Comparison of ENCODE assay signal across 1 cellular context in the genomic region with DNA sequence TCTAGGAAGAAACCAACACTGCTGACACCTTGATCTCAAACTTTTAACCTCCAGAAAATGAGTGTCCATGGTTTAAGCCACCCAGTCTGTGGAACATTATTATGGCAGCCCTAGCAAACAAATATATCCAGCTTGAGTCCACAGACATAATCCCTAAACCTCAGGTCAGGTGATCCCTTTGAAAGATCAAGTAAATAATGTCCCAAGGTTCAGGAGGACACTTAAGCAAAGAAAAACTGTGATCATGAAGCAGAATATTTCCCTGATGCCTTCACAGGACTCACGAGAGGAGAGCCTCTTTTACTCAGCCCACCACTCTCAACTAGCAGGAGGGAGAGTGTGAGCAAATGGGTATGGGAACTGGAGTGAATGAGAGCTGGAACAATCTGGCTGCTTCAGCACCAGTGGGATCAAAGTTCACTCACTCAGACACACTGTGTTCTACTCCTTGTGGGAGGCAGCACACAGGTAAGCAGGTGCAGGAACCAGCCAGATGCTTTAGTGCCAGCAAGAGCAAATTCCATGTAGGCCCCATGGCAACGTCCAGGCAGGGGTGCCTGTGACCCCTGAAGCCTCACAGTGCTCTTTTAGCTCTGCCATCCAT.
TF ChIP-seq lines count a peak whose summit lies in the region.

No MANE protein-coding gene starts in this region.

TF ChIP-seq in HepG2, 621 proteins besides CTCF, POLR2A, EP300 and RAD21 (continued from another document and continues in another):
- TF ChIP-seq, protein P1, sequence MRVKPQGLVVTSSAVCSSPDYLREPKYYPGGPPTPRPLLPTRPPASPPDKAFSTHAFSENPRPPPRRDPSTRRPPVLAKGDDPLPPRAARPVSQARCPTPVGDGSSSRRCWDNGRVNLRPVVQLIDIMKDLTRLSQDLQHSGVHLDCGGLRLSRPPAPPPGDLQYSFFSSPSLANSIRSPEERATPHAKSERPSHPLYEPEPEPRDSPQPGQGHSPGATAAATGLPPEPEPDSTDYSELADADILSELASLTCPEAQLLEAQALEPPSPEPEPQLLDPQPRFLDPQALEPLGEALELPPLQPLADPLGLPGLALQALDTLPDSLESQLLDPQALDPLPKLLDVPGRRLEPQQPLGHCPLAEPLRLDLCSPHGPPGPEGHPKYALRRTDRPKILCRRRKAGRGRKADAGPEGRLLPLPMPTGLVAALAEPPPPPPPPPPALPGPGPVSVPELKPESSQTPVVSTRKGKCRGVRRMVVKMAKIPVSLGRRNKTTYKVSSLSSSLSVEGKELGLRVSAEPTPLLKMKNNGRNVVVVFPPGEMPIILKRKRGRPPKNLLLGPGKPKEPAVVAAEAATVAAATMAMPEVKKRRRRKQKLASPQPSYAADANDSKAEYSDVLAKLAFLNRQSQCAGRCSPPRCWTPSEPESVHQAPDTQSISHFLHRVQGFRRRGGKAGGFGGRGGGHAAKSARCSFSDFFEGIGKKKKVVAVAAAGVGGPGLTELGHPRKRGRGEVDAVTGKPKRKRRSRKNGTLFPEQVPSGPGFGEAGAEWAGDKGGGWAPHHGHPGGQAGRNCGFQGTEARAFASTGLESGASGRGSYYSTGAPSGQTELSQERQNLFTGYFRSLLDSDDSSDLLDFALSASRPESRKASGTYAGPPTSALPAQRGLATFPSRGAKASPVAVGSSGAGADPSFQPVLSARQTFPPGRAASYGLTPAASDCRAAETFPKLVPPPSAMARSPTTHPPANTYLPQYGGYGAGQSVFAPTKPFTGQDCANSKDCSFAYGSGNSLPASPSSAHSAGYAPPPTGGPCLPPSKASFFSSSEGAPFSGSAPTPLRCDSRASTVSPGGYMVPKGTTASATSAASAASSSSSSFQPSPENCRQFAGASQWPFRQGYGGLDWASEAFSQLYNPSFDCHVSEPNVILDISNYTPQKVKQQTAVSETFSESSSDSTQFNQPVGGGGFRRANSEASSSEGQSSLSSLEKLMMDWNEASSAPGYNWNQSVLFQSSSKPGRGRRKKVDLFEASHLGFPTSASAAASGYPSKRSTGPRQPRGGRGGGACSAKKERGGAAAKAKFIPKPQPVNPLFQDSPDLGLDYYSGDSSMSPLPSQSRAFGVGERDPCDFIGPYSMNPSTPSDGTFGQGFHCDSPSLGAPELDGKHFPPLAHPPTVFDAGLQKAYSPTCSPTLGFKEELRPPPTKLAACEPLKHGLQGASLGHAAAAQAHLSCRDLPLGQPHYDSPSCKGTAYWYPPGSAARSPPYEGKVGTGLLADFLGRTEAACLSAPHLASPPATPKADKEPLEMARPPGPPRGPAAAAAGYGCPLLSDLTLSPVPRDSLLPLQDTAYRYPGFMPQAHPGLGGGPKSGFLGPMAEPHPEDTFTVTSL (CRISPR knock-in tag; IDR thresholded peaks at IDR 0.05; ENCODE audit: borderline replicate concordance) = peak; percentile 67; the same call in 1 of the 2 replicates
- TF ChIP-seq ZNF546 (CRISPR knock-in tag; conservative IDR thresholded peaks at IDR 0.05) (no peak), ZNF772 (CRISPR knock-in tag; IDR thresholded peaks at IDR 0.05) (no peak), NFIB (CRISPR knock-in tag; IDR thresholded peaks at IDR 0.05; ENCODE audit: borderline replicate concordance) (no peak), NR3C1 (CRISPR knock-in tag; IDR thresholded peaks at IDR 0.05) (no peak), DNMT3B (CRISPR knock-in tag; conservative IDR thresholded peaks at IDR 0.05) (no peak), RARA (CRISPR knock-in tag; IDR thresholded peaks at IDR 0.05) (peak; percentile 78), MIXL1 (CRISPR knock-in tag; IDR thresholded peaks at IDR 0.05) (no peak; the same call in 1 of the 2 replicates), ZSCAN25 (CRISPR knock-in tag; IDR thresholded peaks at IDR 0.05) (no peak), SRSF1 (optimal IDR thresholded peaks at IDR 0.05; ENCODE audit: low read depth, low read length) (no peak), HOXA5 (CRISPR knock-in tag; IDR thresholded peaks at IDR 0.05) (no peak), HNF4A (CRISPR knock-in tag; IDR thresholded peaks at IDR 0.05) (peak; percentile 80), NR2F2 (IDR thresholded peaks at IDR 0.05; ENCODE audit: borderline replicate concordance, low read depth) (peak; percentile 48; the same call in 1 of the 2 replicates), MIER2 (CRISPR knock-in tag; IDR thresholded peaks at IDR 0.05) (no peak), FOXK2 (IDR thresholded peaks at IDR 0.05) (no peak)
- TF ChIP-seq, protein P2, sequence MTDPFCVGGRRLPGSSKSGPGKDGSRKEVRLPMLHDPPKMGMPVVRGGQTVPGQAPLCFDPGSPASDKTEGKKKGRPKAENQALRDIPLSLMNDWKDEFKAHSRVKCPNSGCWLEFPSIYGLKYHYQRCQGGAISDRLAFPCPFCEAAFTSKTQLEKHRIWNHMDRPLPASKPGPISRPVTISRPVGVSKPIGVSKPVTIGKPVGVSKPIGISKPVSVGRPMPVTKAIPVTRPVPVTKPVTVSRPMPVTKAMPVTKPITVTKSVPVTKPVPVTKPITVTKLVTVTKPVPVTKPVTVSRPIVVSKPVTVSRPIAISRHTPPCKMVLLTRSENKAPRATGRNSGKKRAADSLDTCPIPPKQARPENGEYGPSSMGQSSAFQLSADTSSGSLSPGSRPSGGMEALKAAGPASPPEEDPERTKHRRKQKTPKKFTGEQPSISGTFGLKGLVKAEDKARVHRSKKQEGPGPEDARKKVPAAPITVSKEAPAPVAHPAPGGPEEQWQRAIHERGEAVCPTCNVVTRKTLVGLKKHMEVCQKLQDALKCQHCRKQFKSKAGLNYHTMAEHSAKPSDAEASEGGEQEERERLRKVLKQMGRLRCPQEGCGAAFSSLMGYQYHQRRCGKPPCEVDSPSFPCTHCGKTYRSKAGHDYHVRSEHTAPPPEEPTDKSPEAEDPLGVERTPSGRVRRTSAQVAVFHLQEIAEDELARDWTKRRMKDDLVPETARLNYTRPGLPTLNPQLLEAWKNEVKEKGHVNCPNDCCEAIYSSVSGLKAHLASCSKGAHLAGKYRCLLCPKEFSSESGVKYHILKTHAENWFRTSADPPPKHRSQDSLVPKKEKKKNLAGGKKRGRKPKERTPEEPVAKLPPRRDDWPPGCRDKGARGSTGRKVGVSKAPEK (CRISPR knock-in tag; IDR thresholded peaks at IDR 0.05; ENCODE audit: borderline replicate concordance) = no peak
- TF ChIP-seq, protein P3, sequence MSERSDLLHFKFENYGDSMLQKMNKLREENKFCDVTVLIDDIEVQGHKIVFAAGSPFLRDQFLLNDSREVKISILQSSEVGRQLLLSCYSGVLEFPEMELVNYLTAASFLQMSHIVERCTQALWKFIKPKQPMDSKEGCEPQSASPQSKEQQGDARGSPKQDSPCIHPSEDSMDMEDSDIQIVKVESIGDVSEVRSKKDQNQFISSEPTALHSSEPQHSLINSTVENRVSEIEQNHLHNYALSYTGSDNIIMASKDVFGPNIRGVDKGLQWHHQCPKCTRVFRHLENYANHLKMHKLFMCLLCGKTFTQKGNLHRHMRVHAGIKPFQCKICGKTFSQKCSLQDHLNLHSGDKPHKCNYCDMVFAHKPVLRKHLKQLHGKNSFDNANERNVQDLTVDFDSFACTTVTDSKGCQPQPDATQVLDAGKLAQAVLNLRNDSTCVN (CRISPR knock-in tag; IDR thresholded peaks at IDR 0.05; ENCODE audit: borderline replicate concordance) = no peak
- TF ChIP-seq, protein P4, sequence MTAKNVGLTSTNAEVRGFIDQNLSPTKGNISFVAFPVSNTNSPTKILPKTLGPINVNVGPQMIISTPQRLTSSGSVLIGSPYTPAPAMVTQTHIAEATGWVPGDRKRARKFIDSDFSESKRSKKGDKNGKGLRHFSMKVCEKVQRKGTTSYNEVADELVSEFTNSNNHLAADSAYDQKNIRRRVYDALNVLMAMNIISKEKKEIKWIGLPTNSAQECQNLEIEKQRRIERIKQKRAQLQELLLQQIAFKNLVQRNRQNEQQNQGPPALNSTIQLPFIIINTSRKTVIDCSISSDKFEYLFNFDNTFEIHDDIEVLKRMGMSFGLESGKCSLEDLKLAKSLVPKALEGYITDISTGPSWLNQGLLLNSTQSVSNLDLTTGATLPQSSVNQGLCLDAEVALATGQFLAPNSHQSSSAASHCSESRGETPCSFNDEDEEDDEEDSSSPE (CRISPR knock-in tag; IDR thresholded peaks at IDR 0.05) = 0 out of 2 replicates have a peak, but pooled peaks have one; percentile 36
- TF ChIP-seq, protein P5, sequence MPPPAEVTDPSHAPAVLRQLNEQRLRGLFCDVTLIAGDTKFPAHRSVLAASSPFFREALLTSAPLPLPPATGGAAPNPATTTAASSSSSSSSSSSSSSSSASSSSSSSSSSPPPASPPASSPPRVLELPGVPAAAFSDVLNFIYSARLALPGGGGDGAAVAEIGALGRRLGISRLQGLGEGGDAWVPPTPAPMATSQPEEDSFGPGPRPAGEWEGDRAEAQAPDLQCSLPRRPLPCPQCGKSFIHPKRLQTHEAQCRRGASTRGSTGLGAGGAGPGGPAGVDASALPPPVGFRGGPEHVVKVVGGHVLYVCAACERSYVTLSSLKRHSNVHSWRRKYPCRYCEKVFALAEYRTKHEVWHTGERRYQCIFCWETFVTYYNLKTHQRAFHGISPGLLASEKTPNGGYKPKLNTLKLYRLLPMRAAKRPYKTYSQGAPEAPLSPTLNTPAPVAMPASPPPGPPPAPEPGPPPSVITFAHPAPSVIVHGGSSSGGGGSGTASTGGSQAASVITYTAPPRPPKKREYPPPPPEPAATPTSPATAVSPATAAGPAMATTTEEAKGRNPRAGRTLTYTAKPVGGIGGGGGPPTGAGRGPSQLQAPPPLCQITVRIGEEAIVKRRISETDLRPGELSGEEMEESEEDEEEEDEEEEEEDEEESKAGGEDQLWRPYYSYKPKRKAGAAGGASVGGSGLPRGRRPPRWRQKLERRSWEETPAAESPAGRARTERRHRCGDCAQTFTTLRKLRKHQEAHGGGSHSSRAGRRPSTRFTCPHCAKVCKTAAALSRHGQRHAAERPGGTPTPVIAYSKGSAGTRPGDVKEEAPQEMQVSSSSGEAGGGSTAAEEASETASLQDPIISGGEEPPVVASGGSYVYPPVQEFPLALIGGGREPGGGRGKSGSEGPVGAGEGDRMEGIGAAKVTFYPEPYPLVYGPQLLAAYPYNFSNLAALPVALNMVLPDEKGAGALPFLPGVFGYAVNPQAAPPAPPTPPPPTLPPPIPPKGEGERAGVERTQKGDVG (CRISPR knock-in tag; IDR thresholded peaks at IDR 0.05; ENCODE audit: borderline replicate concordance) = no peak
- TF ChIP-seq, protein P6, sequence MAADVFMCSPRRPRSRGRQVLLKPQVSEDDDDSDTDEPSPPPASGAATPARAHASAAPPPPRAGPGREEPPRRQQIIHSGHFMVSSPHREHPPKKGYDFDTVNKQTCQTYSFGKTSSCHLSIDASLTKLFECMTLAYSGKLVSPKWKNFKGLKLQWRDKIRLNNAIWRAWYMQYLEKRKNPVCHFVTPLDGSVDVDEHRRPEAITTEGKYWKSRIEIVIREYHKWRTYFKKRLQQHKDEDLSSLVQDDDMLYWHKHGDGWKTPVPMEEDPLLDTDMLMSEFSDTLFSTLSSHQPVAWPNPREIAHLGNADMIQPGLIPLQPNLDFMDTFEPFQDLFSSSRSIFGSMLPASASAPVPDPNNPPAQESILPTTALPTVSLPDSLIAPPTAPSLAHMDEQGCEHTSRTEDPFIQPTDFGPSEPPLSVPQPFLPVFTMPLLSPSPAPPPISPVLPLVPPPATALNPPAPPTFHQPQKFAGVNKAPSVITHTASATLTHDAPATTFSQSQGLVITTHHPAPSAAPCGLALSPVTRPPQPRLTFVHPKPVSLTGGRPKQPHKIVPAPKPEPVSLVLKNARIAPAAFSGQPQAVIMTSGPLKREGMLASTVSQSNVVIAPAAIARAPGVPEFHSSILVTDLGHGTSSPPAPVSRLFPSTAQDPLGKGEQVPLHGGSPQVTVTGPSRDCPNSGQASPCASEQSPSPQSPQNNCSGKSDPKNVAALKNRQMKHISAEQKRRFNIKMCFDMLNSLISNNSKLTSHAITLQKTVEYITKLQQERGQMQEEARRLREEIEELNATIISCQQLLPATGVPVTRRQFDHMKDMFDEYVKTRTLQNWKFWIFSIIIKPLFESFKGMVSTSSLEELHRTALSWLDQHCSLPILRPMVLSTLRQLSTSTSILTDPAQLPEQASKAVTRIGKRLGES (CRISPR knock-in tag; IDR thresholded peaks at IDR 0.05; ENCODE audit: borderline replicate concordance) = no peak
- TF ChIP-seq, protein P7, sequence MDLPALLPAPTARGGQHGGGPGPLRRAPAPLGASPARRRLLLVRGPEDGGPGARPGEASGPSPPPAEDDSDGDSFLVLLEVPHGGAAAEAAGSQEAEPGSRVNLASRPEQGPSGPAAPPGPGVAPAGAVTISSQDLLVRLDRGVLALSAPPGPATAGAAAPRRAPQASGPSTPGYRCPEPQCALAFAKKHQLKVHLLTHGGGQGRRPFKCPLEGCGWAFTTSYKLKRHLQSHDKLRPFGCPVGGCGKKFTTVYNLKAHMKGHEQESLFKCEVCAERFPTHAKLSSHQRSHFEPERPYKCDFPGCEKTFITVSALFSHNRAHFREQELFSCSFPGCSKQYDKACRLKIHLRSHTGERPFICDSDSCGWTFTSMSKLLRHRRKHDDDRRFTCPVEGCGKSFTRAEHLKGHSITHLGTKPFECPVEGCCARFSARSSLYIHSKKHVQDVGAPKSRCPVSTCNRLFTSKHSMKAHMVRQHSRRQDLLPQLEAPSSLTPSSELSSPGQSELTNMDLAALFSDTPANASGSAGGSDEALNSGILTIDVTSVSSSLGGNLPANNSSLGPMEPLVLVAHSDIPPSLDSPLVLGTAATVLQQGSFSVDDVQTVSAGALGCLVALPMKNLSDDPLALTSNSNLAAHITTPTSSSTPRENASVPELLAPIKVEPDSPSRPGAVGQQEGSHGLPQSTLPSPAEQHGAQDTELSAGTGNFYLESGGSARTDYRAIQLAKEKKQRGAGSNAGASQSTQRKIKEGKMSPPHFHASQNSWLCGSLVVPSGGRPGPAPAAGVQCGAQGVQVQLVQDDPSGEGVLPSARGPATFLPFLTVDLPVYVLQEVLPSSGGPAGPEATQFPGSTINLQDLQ (CRISPR knock-in tag; IDR thresholded peaks at IDR 0.05) = no peak
- TF ChIP-seq, protein P8, sequence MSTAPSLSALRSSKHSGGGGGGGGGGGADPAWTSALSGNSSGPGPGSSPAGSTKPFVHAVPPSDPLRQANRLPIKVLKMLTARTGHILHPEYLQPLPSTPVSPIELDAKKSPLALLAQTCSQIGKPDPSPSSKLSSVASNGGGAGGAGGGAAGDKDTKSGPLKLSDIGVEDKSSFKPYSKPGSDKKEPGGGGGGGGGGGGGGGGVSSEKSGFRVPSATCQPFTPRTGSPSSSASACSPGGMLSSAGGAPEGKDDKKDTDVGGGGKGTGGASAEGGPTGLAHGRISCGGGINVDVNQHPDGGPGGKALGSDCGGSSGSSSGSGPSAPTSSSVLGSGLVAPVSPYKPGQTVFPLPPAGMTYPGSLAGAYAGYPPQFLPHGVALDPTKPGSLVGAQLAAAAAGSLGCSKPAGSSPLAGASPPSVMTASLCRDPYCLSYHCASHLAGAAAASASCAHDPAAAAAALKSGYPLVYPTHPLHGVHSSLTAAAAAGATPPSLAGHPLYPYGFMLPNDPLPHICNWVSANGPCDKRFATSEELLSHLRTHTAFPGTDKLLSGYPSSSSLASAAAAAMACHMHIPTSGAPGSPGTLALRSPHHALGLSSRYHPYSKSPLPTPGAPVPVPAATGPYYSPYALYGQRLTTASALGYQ (CRISPR knock-in tag; IDR thresholded peaks at IDR 0.05) = no peak
